In genomic region chr17:49715717-49716279, GRCh38 we compare ENCODE assay signal across 8 cellular contexts. TPM values are rescaled to one million over a fixed set of nuclear protein-coding genes. Genes with fewer than 3 reads are reported as not detected.
DNase-seq lines count a peak whose midpoint lies in the region; ATAC-seq and TF ChIP-seq lines count a peak whose summit lies in the region.

No MANE protein-coding gene starts in this region.

- no peaks in the 10 kb centered on the region; a peak in 1 of 22 replicates for H4K20me1 ChIP-seq in BLaER1 treated with 17β-estradiol and CSF1 and Interleukin-3, amounts not matched to agents 10 nM and 100 nM

- H3K4me2 ChIP-seq in BLaER1 treated with 17β-estradiol and CSF1 and Interleukin-3, amounts not matched to agents 10 nM and 100 nM, result peak overlapping the region in 9 of 11 experiments; percentile 28 to 52 (median 42); a peak in 14 of 22 replicates

- H3K9me3 ChIP-seq in BLaER1 treated with 17β-estradiol and CSF1 and Interleukin-3, amounts not matched to agents 10 nM and 100 nM (replicated peaks in 1 of 11), result no peaks in the 10 kb centered on the region
- no peaks in the 10 kb centered on the region for H3K9me3 ChIP-seq in lower lobe of right lung

- no peaks in the 10 kb centered on the region for H3K27me3 ChIP-seq in BLaER1 treated with 17β-estradiol and CSF1 and Interleukin-3, amounts not matched to agents 10 nM and 100 nM
- H3K27me3 ChIP-seq in lower lobe of right lung (ENCODE audit: low read depth), result no peaks in the 10 kb centered on the region

- H3K4me3 ChIP-seq in BLaER1 treated with 17β-estradiol and CSF1 and Interleukin-3, amounts not matched to agents 10 nM and 100 nM, result no peak overlapping the region
- no peak overlapping the region for H3K4me3 ChIP-seq in lower lobe of right lung

- ATAC-seq in lower lobe of right lung, result peak; percentile 65 to 68
- ATAC-seq in GM19035 (IDR thresholded peaks at IDR 0.05; ENCODE audit: unreplicated experiment), result no peak

- DNase-seq in NCI-H2196 treated with DMSO at 0.1 percent for 48 hours (lab: John Stamatoyannopoulos, UW; ENCODE audit: unreplicated experiment) (peak; percentile 46), lower lobe of right lung (no peak), cerebellar nuclear complex (lab: John Stamatoyannopoulos, UW) (no peak), DMS 273 treated with DMSO at 0.1 percent for 48 hours (lab: John Stamatoyannopoulos, UW) (no peak), NAMALWA (ENCODE audit: low spot score) (no peak)
- DNase-seq in activated T-helper 9 cell treated with anti-CD3 and anti-CD28 coated beads, Interleukin-2, amount 50 U/mL, for 16 hours (ENCODE audit: low read depth), result peak; percentile 36

- no peak for TF ChIP-seq CTCF in lower lobe of right lung (IDR thresholded peaks at IDR 0.05)

- H3K4me1 ChIP-seq in BLaER1 treated with 17β-estradiol and CSF1 and Interleukin-3, amounts not matched to agents 10 nM and 100 nM, result peaks cover 38 to 74% (median 53%) of the 10 kb centered on the region in 10 experiments
- H3K4me1 ChIP-seq in lower lobe of right lung, result no peaks in the 10 kb centered on the region

- peak overlapping the region in 1 of 11 experiments; percentile 28; a peak in 2 of 22 replicates for H3K9ac ChIP-seq in BLaER1 treated with 17β-estradiol and CSF1 and Interleukin-3, amounts not matched to agents 10 nM and 100 nM

- peak overlapping the region in 7 of 11 experiments; percentile 15 to 48 (median 39); a peak in 11 of 22 replicates for H3K27ac ChIP-seq in BLaER1 treated with 17β-estradiol and CSF1 and Interleukin-3, amounts not matched to agents 10 nM and 100 nM
- H3K27ac ChIP-seq in lower lobe of right lung, result peak overlapping the region; percentile 65

- intact Hi-C loops in lower lobe of right lung (cut with DNase I), result no loop called here

- H3K36me3 ChIP-seq in BLaER1 treated with 17β-estradiol and CSF1 and Interleukin-3, amounts not matched to agents 10 nM and 100 nM, result peaks cover 72 to 100% (median 100%) of the 10 kb centered on the region in 11 experiments
- H3K36me3 ChIP-seq in lower lobe of right lung, result peaks cover 93% of the 10 kb centered on the region

RNA-seq across cellular contexts. Expression of gene SLC35B1, which starts 8.0 kb away (rescaled TPM):
- 38.9 TPM for total RNA-seq in lower lobe of right lung

RNA-seq across cellular contexts. Expression of gene SPOP, which starts 37.9 kb away (rescaled TPM):
- 81.8 TPM for total RNA-seq in lower lobe of right lung

RNA-seq across cellular contexts. Expression of gene FAM117A, which starts 48.1 kb away (rescaled TPM):
- 16.4 TPM for total RNA-seq in lower lobe of right lung

Comparison
In these comparisons a context has a peak if more than half of its experiments do, and no peak if none do; other contexts are left out.
1. DNase-seq: peak in NCI-H2196 treated with DMSO at 0.1 percent for 48 hours (single experiment) and activated T-helper 9 cell treated with anti-CD3 and anti-CD28 coated beads, Interleukin-2, amount 50 U/mL, for 16 hours (single experiment); none in lower lobe of right lung (single experiment), cerebellar nuclear complex (0 of 2), DMS 273 treated with DMSO at 0.1 percent for 48 hours (single experiment) and NAMALWA (single experiment).